ENCODE assay signal across 8 cellular contexts in the genomic region with DNA sequence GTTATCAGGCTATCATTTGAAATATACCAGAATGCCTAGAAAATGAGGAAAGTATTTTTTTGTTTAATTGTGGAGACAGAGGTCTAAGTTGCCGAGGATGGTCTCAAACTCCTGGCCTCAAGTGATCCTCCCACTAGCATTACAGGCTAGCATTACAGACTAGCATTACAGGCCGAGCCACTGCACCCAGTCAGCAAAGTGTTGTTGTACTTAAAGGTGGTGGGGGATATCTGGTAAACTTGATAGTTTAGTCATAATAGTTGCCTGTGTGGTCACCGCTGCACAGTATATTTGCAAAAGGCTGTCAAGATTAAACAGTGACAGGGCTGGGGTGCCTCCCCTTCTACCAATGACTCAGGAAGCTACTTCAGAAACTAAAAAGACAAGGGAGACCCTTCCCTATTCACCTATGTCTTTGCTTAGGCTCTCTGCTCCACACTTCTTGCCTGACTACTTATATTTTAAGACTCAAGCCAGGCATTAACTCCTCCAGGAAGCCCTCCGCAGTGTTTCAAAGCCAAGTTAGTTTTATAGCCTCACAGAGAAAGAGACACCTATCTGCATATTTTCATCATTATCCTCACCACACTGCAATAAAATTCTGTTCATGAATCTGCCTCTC.
DNase-seq lines count a peak whose midpoint lies in the region; ATAC-seq and TF ChIP-seq lines count a peak whose summit lies in the region.

No MANE protein-coding gene starts in this region.

- no peak overlapping the region for H3K4me3 ChIP-seq in Loucy (ENCODE audit: low read length, poor library complexity, severe bottlenecking)

- peaks cover 12% of the 10 kb centered on the region for H3K27me3 ChIP-seq in Loucy (ENCODE audit: insufficient read depth, low read length, poor library complexity, severe bottlenecking)

- H3K4me1 Mint-ChIP-seq in effector memory CD8-positive, alpha-beta T cell (ENCODE audit: low read depth in 2 of 2), result peaks cover 14 to 19% of the 10 kb centered on the region in 2 donors

- no peaks in the 10 kb centered on the region for H3K9me2 ChIP-seq in Loucy (replicated peaks; ENCODE audit: low read depth, low read length)

- peak overlapping the region; percentile 72 for H2AFZ ChIP-seq in Loucy (ENCODE audit: low read length)

- no peaks in the 10 kb centered on the region for H3K9me3 ChIP-seq in Loucy (ENCODE audit: insufficient read depth, low read depth, low read length)

- H3K79me2 ChIP-seq in Loucy (ENCODE audit: insufficient read depth, low read length), result peaks cover 18% of the 10 kb centered on the region

- peak; percentile 74 for DNase-seq in kidney tubule cell (ENCODE audit: low spot score)
- no peak for DNase-seq in NCI-H526 treated with DMSO at 0.1 percent for 48 hours (lab: John Stamatoyannopoulos, UW)
- DNase-seq in NCI-H2029 treated with DMSO at 0.1 percent for 48 hours (lab: John Stamatoyannopoulos, UW), result no peak
- no peak for DNase-seq in effector memory CD8-positive, alpha-beta T cell
- no peak for DNase-seq in NCI-H446 treated with DMSO at 0.1 percent for 48 hours (lab: John Stamatoyannopoulos, UW)

- H3K36me3 Mint-ChIP-seq in effector memory CD8-positive, alpha-beta T cell (ENCODE audit: insufficient read depth), result peaks cover 27% of the 10 kb centered on the region

- peaks cover 4% of the 10 kb centered on the region for H3K4me1 ChIP-seq in Loucy (ENCODE audit: insufficient read depth, low read length, poor library complexity, severe bottlenecking)

- no peak overlapping the region for H3K4me2 ChIP-seq in Loucy (ENCODE audit: low read depth, low read length, poor library complexity, severe bottlenecking)

- no peak overlapping the region for H3K4me3 Mint-ChIP-seq in effector memory CD8-positive, alpha-beta T cell

- TF ChIP-seq CTCF in Loucy (conservative IDR thresholded peaks at IDR 0.05; ENCODE audit: low read length), result no peak

- no peaks in the 10 kb centered on the region for H3K36me3 ChIP-seq in Loucy (ENCODE audit: insufficient read depth, low read length)

- no peak overlapping the region for H3K9ac ChIP-seq in Loucy (ENCODE audit: low read depth, low read length, poor library complexity, severe bottlenecking)

- H3K9me3 Mint-ChIP-seq in effector memory CD8-positive, alpha-beta T cell, result no peaks in the 10 kb centered on the region

- no peaks in the 10 kb centered on the region for H3K27me3 Mint-ChIP-seq in effector memory CD8-positive, alpha-beta T cell

- H3K27ac Mint-ChIP-seq in effector memory CD8-positive, alpha-beta T cell, result peak overlapping the region in 1 of 2 donors; percentile 26

- peaks cover 12% of the 10 kb centered on the region for H4K20me1 ChIP-seq in Loucy (ENCODE audit: insufficient read depth, low read length, poor library complexity, severe bottlenecking)

- no peaks in the 10 kb centered on the region for H3F3A ChIP-seq in Loucy (ENCODE audit: low read depth)

- ATAC-seq in GM18511 (IDR thresholded peaks at IDR 0.05; ENCODE audit: unreplicated experiment), result peak; percentile 64
- ATAC-seq in GM21786 (IDR thresholded peaks at IDR 0.05; ENCODE audit: unreplicated experiment), result peak; percentile 63
- no peak for ATAC-seq in effector memory CD8-positive, alpha-beta T cell (replicated peaks)
